21 cellular contexts compared by ENCODE assay signal in genomic region chr3:1969269-1969668, GRCh38.
A peak's percentile ranks its signal among the peaks of the same experiment; 100 is the strongest.
DNase-seq lines count a peak whose midpoint lies in the region; TF ChIP-seq lines count a peak whose summit lies in the region.
"Had no signal": no experiment of that assay in that cellular context is flagged by ENCODE, and none has a peak within 500 bp of the region (broad histone marks: within the 10 kb centered on the region; RNA-seq: fewer than 3 reads in every experiment).

No MANE protein-coding gene starts in this region.

- H3K4me2 ChIP-seq in smooth muscle cell, result no peak overlapping the region
- H3K4me2 ChIP-seq in mesendoderm (ENCODE audit: low read length), result no peak overlapping the region
- H3K4me2 ChIP-seq: BLaER1, GM23338 had no signal

- H3K27me3 ChIP-seq in smooth muscle cell (ENCODE audit: low read depth), result no peaks in the 10 kb centered on the region
- no peaks in the 10 kb centered on the region for H3K27me3 ChIP-seq in mesendoderm (ENCODE audit: insufficient read depth, low read length, poor library complexity)
- H3K27me3 ChIP-seq: BLaER1 had no signal

- H2AFZ ChIP-seq in smooth muscle cell (ENCODE audit: low read depth), result peak overlapping the region; percentile 11
- H2AFZ ChIP-seq: GM23338 had no signal

- 73% methylated on average over 2 of the region's 2 CpGs for WGBS in smooth muscle cell (ENCODE audit: low lambda C conversion rate)
- WGBS in mesendoderm (ENCODE audit: extremely low coverage, insufficient coverage, low lambda C conversion rate), result no CpG with 5 or more reads among the region's 2 CpGs

- H3K9me3 ChIP-seq in smooth muscle cell (replicated peaks; ENCODE audit: low read depth), result no peaks in the 10 kb centered on the region
- H3K9me3 ChIP-seq: BLaER1 had no signal

- H3K27ac ChIP-seq in smooth muscle cell (ENCODE audit: low read depth) (no peak overlapping the region), mesendoderm (ENCODE audit: low read depth, low read length) (no peak overlapping the region)
- H3K27ac ChIP-seq: BLaER1, C4-2B had no signal

- H3K79me2 ChIP-seq in smooth muscle cell (ENCODE audit: low read depth) (no peaks in the 10 kb centered on the region), mesendoderm (ENCODE audit: control insufficient read depth, insufficient read depth, low read length) (no peaks in the 10 kb centered on the region)

- H2AK5ac ChIP-seq in mesendoderm (ENCODE audit: low read length), result no peak overlapping the region

- H3K4me1 ChIP-seq in smooth muscle cell (ENCODE audit: low read depth) (no peaks in the 10 kb centered on the region), mesendoderm (ENCODE audit: control insufficient read depth, low read depth, low read length) (no peaks in the 10 kb centered on the region)
- H3K4me1 ChIP-seq: BLaER1 had no signal

- TF ChIP-seq CTCF in chondrocyte (IDR thresholded peaks at IDR 0.05) (no peak), smooth muscle cell (IDR thresholded peaks at IDR 0.05; ENCODE audit: borderline replicate concordance, insufficient read depth, poor library complexity, severe bottlenecking) (no peak)

- no peaks in the 10 kb centered on the region for H3F3A ChIP-seq in smooth muscle cell (ENCODE audit: low read depth)

- no peak overlapping the region for H3K56ac ChIP-seq in mesendoderm (ENCODE audit: low read length)

- peak overlapping the region; percentile 5 for H3K27ac Mint-ChIP-seq in chondrocyte (ENCODE audit: unreplicated experiment)
- H3K27ac Mint-ChIP-seq: B cell; CD4-positive, alpha-beta T cell; CD8-positive, alpha-beta memory T cell; GM23338 had no signal

- no peaks in the 10 kb centered on the region for H4K20me1 ChIP-seq in smooth muscle cell (ENCODE audit: low read depth)
- H4K20me1 ChIP-seq: BLaER1 had no signal

- H3K36me3 ChIP-seq in smooth muscle cell (ENCODE audit: low read depth), result no peaks in the 10 kb centered on the region
- H3K36me3 ChIP-seq in mesendoderm (ENCODE audit: control insufficient read depth, insufficient read depth, low read length), result no peaks in the 10 kb centered on the region
- H3K36me3 ChIP-seq: BLaER1 had no signal

- H2BK15ac ChIP-seq in mesendoderm (replicated peaks; ENCODE audit: low read depth), result no peak overlapping the region

- peaks cover 24% of the 10 kb centered on the region for H3K4me1 Mint-ChIP-seq in chondrocyte (ENCODE audit: low read depth)
- H3K4me1 Mint-ChIP-seq: B cell; CD8-positive, alpha-beta memory T cell; GM23338 had no signal

- DNase-seq in H4 (ENCODE audit: low spot score), result peak; percentile 5
- DNase-seq in chondrocyte (ENCODE audit: low spot score), result no peak
- DNase-seq in glomerular endothelial cell (ENCODE audit: extremely low read depth, low read depth, low spot score), result peak; percentile 64
- DNase-seq in smooth muscle cell (lab: John Stamatoyannopoulos, UW; ENCODE audit: unreplicated experiment), result no peak
- DNase-seq in mesendoderm, result no peak
- DNase-seq in activated gamma-delta T cell (lab: John Stamatoyannopoulos, UW), result no peak
- no peak for DNase-seq in SHP77 (lab: John Stamatoyannopoulos, UW)
- DNase-seq: 8988T; CD4-positive, alpha-beta T cell; CD8-positive, alpha-beta memory T cell; DMS 273 treated with DMSO at 0.1 percent for 48 hours; DMS79; EL; GDM1; H7; HCEC 1CT had no signal

- H3K27me3 Mint-ChIP-seq in chondrocyte (ENCODE audit: low read depth), result no peaks in the 10 kb centered on the region
- H3K27me3 Mint-ChIP-seq: B cell; CD4-positive, alpha-beta T cell; CD8-positive, alpha-beta memory T cell had no signal

- H3K23ac ChIP-seq in mesendoderm (ENCODE audit: low read length), result no peak overlapping the region

- no peak overlapping the region for H3K18ac ChIP-seq in mesendoderm (ENCODE audit: low read length)

- H3K9ac ChIP-seq in smooth muscle cell (ENCODE audit: low read depth) (no peak overlapping the region), mesendoderm (ENCODE audit: low read length) (no peak overlapping the region)
- H3K9ac ChIP-seq: BLaER1 had no signal

- H3K4ac ChIP-seq in mesendoderm (ENCODE audit: low read depth, low read length), result no peak overlapping the region

- peaks cover 2% of the 10 kb centered on the region for H3K9me3 Mint-ChIP-seq in chondrocyte (ENCODE audit: low read depth)
- H3K9me3 Mint-ChIP-seq: CD4-positive, alpha-beta T cell had no signal

- H4K8ac ChIP-seq in mesendoderm (ENCODE audit: low read depth, low read length), result no peak overlapping the region

- no peaks in the 10 kb centered on the region for H3K79me1 ChIP-seq in mesendoderm (ENCODE audit: low read length)

- no peak overlapping the region for H2BK5ac ChIP-seq in mesendoderm (ENCODE audit: low read length)

- H3K4me3 ChIP-seq in smooth muscle cell (no peak overlapping the region), mesendoderm (ENCODE audit: low read length) (no peak overlapping the region)
- H3K4me3 ChIP-seq: BLaER1, GM12878, GM23338 had no signal

- H3K4me3 Mint-ChIP-seq in chondrocyte (ENCODE audit: unreplicated experiment), result no peak overlapping the region
- H3K4me3 Mint-ChIP-seq: B cell; CD4-positive, alpha-beta T cell; CD8-positive, alpha-beta memory T cell; GM23338 had no signal

- H2BK120ac ChIP-seq in mesendoderm (ENCODE audit: low read depth, low read length), result no peak overlapping the region

- no peaks in the 10 kb centered on the region for H3K36me3 Mint-ChIP-seq in chondrocyte (ENCODE audit: low read depth)
- H3K36me3 Mint-ChIP-seq: CD8-positive, alpha-beta memory T cell had no signal

- H4K5ac ChIP-seq in mesendoderm (ENCODE audit: low read length), result no peak overlapping the region

Comparison
In these comparisons a context has a peak if more than half of its experiments do, and no peak if none do; other contexts are left out.
1. DNase-seq: peak in H4 (single experiment) and glomerular endothelial cell (single experiment); none in chondrocyte (single experiment), smooth muscle cell (single experiment), mesendoderm (single experiment), activated gamma-delta T cell (single experiment) and SHP77 (0 of 2).